14 cellular contexts compared by ENCODE assay signal in the genomic region with DNA sequence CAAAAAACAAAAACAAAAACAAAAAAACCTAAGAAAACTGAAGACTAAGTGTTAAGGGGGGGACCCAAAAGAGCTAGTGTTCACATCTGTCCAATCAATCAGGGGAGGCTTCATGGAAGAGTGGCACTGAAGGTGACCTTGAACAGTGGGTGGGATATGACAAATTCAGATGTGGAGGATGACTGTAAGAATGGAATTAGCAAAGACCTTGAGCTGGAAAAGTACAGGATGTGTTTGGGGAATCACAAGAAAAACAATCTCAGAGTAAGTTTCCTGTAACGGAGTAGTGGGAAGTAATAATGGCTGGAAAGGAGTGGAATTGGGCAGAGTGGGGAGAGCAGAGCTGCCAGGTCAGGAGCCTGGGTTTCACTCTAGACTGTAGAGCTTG. TPM values are rescaled to one million over a fixed set of nuclear protein-coding genes. Genes with fewer than 3 reads are reported as not detected.
DNase-seq lines count a peak whose midpoint lies in the region; ATAC-seq, FAIRE-seq and TF ChIP-seq lines count a peak whose summit lies in the region.
"Had no signal": no experiment of that assay in that cellular context is flagged by ENCODE, and none has a peak within 500 bp of the region (broad histone marks: within the 10 kb centered on the region; RNA-seq: fewer than 3 reads in every experiment).

No MANE protein-coding gene starts in this region.

- peak overlapping the region in 1 of 3 experiments; percentile 62; a peak in 1 of 6 replicates for H3K4me3 ChIP-seq in HepG2 (replicated peaks in 1 of 3; ENCODE audit: insufficient read depth in 1 of 3, low read depth in 2 of 3, low read length in 3 of 3)
- no peak overlapping the region for H3K4me3 ChIP-seq in right lobe of liver
- no peak overlapping the region for H3K4me3 ChIP-seq in mammary epithelial cell (replicated peaks in 1 of 3; ENCODE audit: insufficient read depth in 1 of 3, low read depth in 2 of 3, low read length in 3 of 3)
- H3K4me3 ChIP-seq in urinary bladder (ENCODE audit: low read depth, low read length): no peak overlapping the region
- H3K4me3 ChIP-seq: SJSA1 had no signal

- BruUV-seq in HepG2 (replicated peaks; lab: Mats Ljungman, UMichigan): no TSS peak
- no TSS peak for BruUV-seq in mammary epithelial cell (replicated peaks; lab: Mats Ljungman, UMichigan)

- DNase-seq in HepG2 (ENCODE audit: low spot score) (peak; percentile 61), right lobe of liver (no peak), mammary epithelial cell (no peak), C1 segment of cervical spinal cord (lab: John Stamatoyannopoulos, UW) (no peak), mesenteric fat pad (ENCODE audit: low spot score) (no peak)
- DNase-seq: aorta, DMS153, kidney glomerular epithelial cell, NCI-H1930 had no signal

- TF ChIP-seq RAD21 in HepG2 (CRISPR knock-in tag; IDR thresholded peaks at IDR 0.05): no peak

- dilution Hi-C loops in mammary epithelial cell (cut with HindIII; ENCODE audit: low sequenced_read_pairs): loop anchor here (5.0 kb wide), 3 partner anchors 35 to 120 kb away; no protein-coding TSS in a partner anchor

- no peak for FAIRE-seq in HepG2 (lab: Jason Lieb, UNC)

- intact Hi-C loops in HepG2 (cut with micrococcal nuclease; ENCODE audit: unreplicated experiment) (no loop called here), right lobe of liver (cut with DNase I) (no loop called here), mammary epithelial cell (cut with micrococcal nuclease) (no loop called here)

- H4K20me1 ChIP-seq in HepG2 (ENCODE audit: insufficient read depth, low read length) (peaks cover 15% of the 10 kb centered on the region), mammary epithelial cell (ENCODE audit: insufficient read depth, low read length) (no peaks in the 10 kb centered on the region)

- in situ Hi-C loops in HepG2 (cut with HindIII; ENCODE audit: extremely low pct_ligation_motif_present, low pct_unique_long_range_greater_than_20kb): no loop called here
- in situ Hi-C loops in mammary epithelial cell (cut with MboI; ENCODE audit: low sequenced_read_pairs in 2 of 2): loop anchor here (5.0 kb wide), 1 partner anchor 65 kb away; no protein-coding TSS in a partner anchor

- TF ChIP-seq POLR2A in HepG2 (IDR thresholded peaks at IDR 0.05; ENCODE audit: insufficient read depth in 1 of 2, low read depth in 2 of 2, low read length in 2 of 2) (no peak), right lobe of liver (IDR thresholded peaks at IDR 0.05) (no peak)

- no peak overlapping the region for H2AFZ ChIP-seq in HepG2 (ENCODE audit: low read length)
- H2AFZ ChIP-seq in mammary epithelial cell (ENCODE audit: low read depth, low read length): no peak overlapping the region

- peak overlapping the region; percentile 65 to 81 (median 70) for H3K27ac Mint-ChIP-seq in nephron

- H3K36me3 Mint-ChIP-seq in nephron (ENCODE audit: low read depth): no peaks in the 10 kb centered on the region

- H3K9me3 ChIP-seq in HepG2 (ENCODE audit: low read length) (no peaks in the 10 kb centered on the region), right lobe of liver (no peaks in the 10 kb centered on the region), mammary epithelial cell (replicated peaks; ENCODE audit: insufficient read depth, low read length) (no peaks in the 10 kb centered on the region)
- H3K9me3 ChIP-seq: SJSA1 had no signal

- POLR2A ChIA-PET in HepG2 (lab: Yijun Ruan, JAX): interaction anchor here (0.9 to 16.9 kb wide), 5 partner anchors 10 to 53 kb away, joined by 3 to 414 read pairs (median 8); partner anchors contain the start of gene MDC1

- CTCF ChIA-PET in HepG2 (lab: Yijun Ruan, JAX; ENCODE audit: low intra/inter-chr PET ratio, low total read pairs) (no interaction called here), mammary epithelial cell (lab: Charles Lee; ENCODE audit: low non-redundant PET) (no interaction called here)

- H3K27me3 ChIP-seq in HepG2 (ENCODE audit: control insufficient read depth in 1 of 2, insufficient read depth in 2 of 2, low read length in 2 of 2): no peaks in the 10 kb centered on the region; a peak in 1 of 5 replicates
- H3K27me3 ChIP-seq in right lobe of liver: no peaks in the 10 kb centered on the region
- H3K27me3 ChIP-seq in mammary epithelial cell (ENCODE audit: insufficient read depth, low read length): no peaks in the 10 kb centered on the region
- H3K27me3 ChIP-seq: SJSA1 had no signal

- TF ChIP-seq EP300 in HepG2 (IDR thresholded peaks at IDR 0.05; ENCODE audit: low read depth in 2 of 2, low read length in 2 of 2) (peak in 1 of 2 experiments; percentile 63; a peak in 1 of 4 replicates), HepG2 (CRISPR knock-in tag; IDR thresholded peaks at IDR 0.05; ENCODE audit: borderline replicate concordance) (no peak)

- H3K4me3 Mint-ChIP-seq in nephron: peak overlapping the region in 1 of 3 experiments; percentile 16

- H3K79me2 ChIP-seq in HepG2 (ENCODE audit: insufficient read depth, low read length): peaks cover 15% of the 10 kb centered on the region
- peaks cover 16% of the 10 kb centered on the region for H3K79me2 ChIP-seq in mammary epithelial cell (ENCODE audit: insufficient read depth, low read length)

- H3K4me1 Mint-ChIP-seq in nephron: peaks cover 48% of the 10 kb centered on the region

- H3K4me2 ChIP-seq in HepG2 (ENCODE audit: low read depth, low read length) (peak overlapping the region; percentile 92), mammary epithelial cell (ENCODE audit: insufficient read depth, low read depth, low read length) (no peak overlapping the region)
- H3K4me2 ChIP-seq: KMS-11 had no signal

- H3K9me3 Mint-ChIP-seq in nephron: no peaks in the 10 kb centered on the region

- H3K36me3 ChIP-seq in HepG2 (replicated peaks in 1 of 2; ENCODE audit: control insufficient read depth in 1 of 2, insufficient read depth in 2 of 2, low read length in 2 of 2): no peaks in the 10 kb centered on the region; a peak in 1 of 5 replicates
- H3K36me3 ChIP-seq in right lobe of liver: no peaks in the 10 kb centered on the region
- H3K36me3 ChIP-seq in mammary epithelial cell (ENCODE audit: insufficient read depth, low read length): peaks cover 2% of the 10 kb centered on the region
- H3K36me3 ChIP-seq in urinary bladder (ENCODE audit: insufficient read depth): no peaks in the 10 kb centered on the region

- H3K9ac ChIP-seq in HepG2 (ENCODE audit: insufficient read depth, low read depth, low read length) (peak overlapping the region; percentile 66; the same call in 1 of the 2 replicates), mammary epithelial cell (ENCODE audit: insufficient read depth, low read length) (no peak overlapping the region)
- H3K9ac ChIP-seq: KMS-11 had no signal

- ATAC-seq in HepG2 (no peak), right lobe of liver (no peak), GM21619 (IDR thresholded peaks at IDR 0.05; ENCODE audit: unreplicated experiment) (no peak)

- TF ChIP-seq CTCF in HepG2 (CRISPR knock-in tag; IDR thresholded peaks at IDR 0.05) (no peak), right lobe of liver (IDR thresholded peaks at IDR 0.05) (no peak), mammary epithelial cell (conservative IDR thresholded peaks at IDR 0.05 in 1 of 2, IDR thresholded peaks at IDR 0.05 in 1 of 2; ENCODE audit: extremely low read depth in 1 of 2, insufficient read depth in 1 of 2, low read depth in 1 of 2, low read length in 2 of 2) (no peak), nephron (IDR thresholded peaks at IDR 0.05; ENCODE audit: unreplicated experiment in 3 of 3) (no peak)

- H3K4me1 ChIP-seq in HepG2 (ENCODE audit: insufficient read depth, low read length): peaks cover 79% of the 10 kb centered on the region
- H3K4me1 ChIP-seq in right lobe of liver: peaks cover 0 to 20% (median 9%) of the 10 kb centered on the region in 4 donors
- peaks cover 55% of the 10 kb centered on the region for H3K4me1 ChIP-seq in mammary epithelial cell (ENCODE audit: insufficient read depth, low read length)
- H3K4me1 ChIP-seq in urinary bladder (ENCODE audit: insufficient read depth): no peaks in the 10 kb centered on the region

- no peaks in the 10 kb centered on the region for H3K27me3 Mint-ChIP-seq in nephron (ENCODE audit: low read depth)

- WGBS in HepG2 (ENCODE audit: low lambda C conversion rate): 71% methylated on average over 1 of the region's 1 CpG
- 89% methylated on average over 1 of the region's 1 CpG for WGBS in right lobe of liver (ENCODE audit: insufficient coverage, low coverage, low lambda C conversion rate, missing lambda C conversion rate)
- WGBS in mammary epithelial cell (ENCODE audit: low coverage, missing lambda C conversion rate): 92% methylated on average over 1 of the region's 1 CpG
- 87% methylated on average over 1 of the region's 1 CpG for WGBS in urinary bladder

- H3K27ac ChIP-seq in HepG2 (ENCODE audit: extremely low read length, insufficient read depth, low read length) (peak overlapping the region; percentile 76), right lobe of liver (no peak overlapping the region), mammary epithelial cell (ENCODE audit: insufficient read depth, low read depth, low read length) (peak overlapping the region; percentile 97), urinary bladder (ENCODE audit: low read depth) (peak overlapping the region; percentile 14)
- H3K27ac ChIP-seq: KMS-11 had no signal

RNA-seq across cellular contexts. Expression of gene IER3, which starts 2.9 kb away (rescaled TPM):
- total RNA-seq in HepG2 (2016; rRNA removed; fragmentation: Illumina TruSeq; extraction: Trizol) (28.7 and 51.1 TPM in 2 replicates), right lobe of liver (10 to 100 TPM in 3 of 6 experiments, 1 to 10 TPM in 3; 2.8 to 72.3 (median 24.5) TPM), mammary epithelial cell (100 to 1,000 TPM in 1 of 2 donors, 10 to 100 TPM in 1; 68.8 to 390 TPM), urinary bladder (4.8 TPM), mesenteric fat pad (146 TPM)
- total RNA-seq in HepG2 (2016; cell fraction: cytosol; rRNA removed; fragmentation: Illumina TruSeq; extraction: Trizol; ENCODE audit: low read depth): 83.5 and 89.8 TPM in 2 replicates
- total RNA-seq in HepG2 (2016; cell fraction: insoluble cytoplasmic fraction; rRNA removed; fragmentation: Illumina TruSeq; extraction: Trizol): 25.7 and 52.1 TPM in 2 replicates
- 91.3 and 101 TPM in 2 replicates for total RNA-seq in HepG2 (2016; cell fraction: membrane; rRNA removed; fragmentation: Illumina TruSeq; extraction: Trizol)
- total RNA-seq in HepG2 (2016; cell fraction: nucleus; rRNA removed; fragmentation: Illumina TruSeq; extraction: Trizol): 33.1 and 34.2 TPM in 2 replicates
- polyA plus RNA-seq in HepG2 (2011; rRNA removed) (131 and 151 TPM in 2 replicates), mammary epithelial cell (121 TPM), urinary bladder (71.9 TPM)
- 117 TPM in 2 replicates for polyA plus RNA-seq in HepG2 (2011; cell fraction: cytosol; rRNA removed)
- polyA plus RNA-seq in HepG2 (2011; cell fraction: nucleus; rRNA removed): 111 and 130 TPM in 2 replicates
- 130 and 313 TPM in 2 replicates for polyA plus RNA-seq in HepG2 (2012)
- 21.8 and 24.4 TPM in 2 replicates for polyA plus RNA-seq in HepG2 (2016; cell fraction: cytosol; fragmentation: Illumina TruSeq; extraction: Trizol; ENCODE audit: low read depth)
- 28.6 and 30.4 TPM in 2 replicates for polyA plus RNA-seq in HepG2 (2016; cell fraction: insoluble cytoplasmic fraction; fragmentation: Illumina TruSeq; extraction: Trizol; ENCODE audit: low read depth)
- 23.7 and 25.1 TPM in 2 replicates for polyA plus RNA-seq in HepG2 (2016; cell fraction: membrane; fragmentation: Illumina TruSeq; extraction: Trizol; ENCODE audit: low read depth)
- polyA plus RNA-seq in HepG2 (2016; cell fraction: nucleus; fragmentation: Illumina TruSeq; extraction: Trizol; ENCODE audit: insufficient read depth, low read depth): 72.1 and 79.6 TPM in 2 replicates
- polyA minus RNA-seq in HepG2 (2011; rRNA and poly(A)+ RNA removed; ENCODE audit: low replicate concordance): 19.0 and 307 TPM in 2 replicates
- 213 and 378 TPM in 2 replicates for polyA minus RNA-seq in HepG2 (2011; cell fraction: cytosol; rRNA and poly(A)+ RNA removed)
- polyA minus RNA-seq in HepG2 (2011; cell fraction: nucleus; rRNA and poly(A)+ RNA removed): 95.2 and 99.7 TPM in 2 replicates
- 81.4 TPM for polyA minus RNA-seq in mammary epithelial cell

RNA-seq across cellular contexts. Expression of gene FLOT1, which starts 4.8 kb away (rescaled TPM):
- total RNA-seq in HepG2 (2016; rRNA removed; fragmentation: Illumina TruSeq; extraction: Trizol): 77.8 and 82.3 TPM in 2 replicates
- total RNA-seq in HepG2 (2016; cell fraction: cytosol; rRNA removed; fragmentation: Illumina TruSeq; extraction: Trizol; ENCODE audit: low read depth): 113 and 115 TPM in 2 replicates
- 72.3 and 79.6 TPM in 2 replicates for total RNA-seq in HepG2 (2016; cell fraction: insoluble cytoplasmic fraction; rRNA removed; fragmentation: Illumina TruSeq; extraction: Trizol)
- total RNA-seq in HepG2 (2016; cell fraction: membrane; rRNA removed; fragmentation: Illumina TruSeq; extraction: Trizol): 145 and 152 TPM in 2 replicates
- total RNA-seq in HepG2 (2016; cell fraction: nucleus; rRNA removed; fragmentation: Illumina TruSeq; extraction: Trizol): 43.2 and 49.0 TPM in 2 replicates
- polyA plus RNA-seq in HepG2 (2011; rRNA removed): 130 and 150 TPM in 2 replicates
- 126 and 128 TPM in 2 replicates for polyA plus RNA-seq in HepG2 (2011; cell fraction: cytosol; rRNA removed)
- 139 and 173 TPM in 2 replicates for polyA plus RNA-seq in HepG2 (2011; cell fraction: nucleus; rRNA removed)
- polyA plus RNA-seq in HepG2 (2012): 119 and 142 TPM in 2 replicates
- 217 and 220 TPM in 2 replicates for polyA plus RNA-seq in HepG2 (2016; cell fraction: cytosol; fragmentation: Illumina TruSeq; extraction: Trizol; ENCODE audit: low read depth)
- 116 and 125 TPM in 2 replicates for polyA plus RNA-seq in HepG2 (2016; cell fraction: insoluble cytoplasmic fraction; fragmentation: Illumina TruSeq; extraction: Trizol; ENCODE audit: low read depth)
- 219 and 220 TPM in 2 replicates for polyA plus RNA-seq in HepG2 (2016; cell fraction: membrane; fragmentation: Illumina TruSeq; extraction: Trizol; ENCODE audit: low read depth)
- 146 and 154 TPM in 2 replicates for polyA plus RNA-seq in HepG2 (2016; cell fraction: nucleus; fragmentation: Illumina TruSeq; extraction: Trizol; ENCODE audit: insufficient read depth, low read depth)
- 102 and 133 TPM in 2 replicates for polyA minus RNA-seq in HepG2 (2011; rRNA and poly(A)+ RNA removed; ENCODE audit: low replicate concordance)
- polyA minus RNA-seq in HepG2 (2011; cell fraction: cytosol; rRNA and poly(A)+ RNA removed): 49.8 and 51.9 TPM in 2 replicates
- polyA minus RNA-seq in HepG2 (2011; cell fraction: nucleus; rRNA and poly(A)+ RNA removed): 34.5 and 57.3 TPM in 2 replicates
- 10 to 100 TPM; 37.1 to 92.2 (median 73.5) TPM for total RNA-seq in right lobe of liver
- 10 to 100 TPM; 53.9 to 57.5 TPM for total RNA-seq in mammary epithelial cell
- polyA plus RNA-seq in mammary epithelial cell: 63.7 TPM
- polyA minus RNA-seq in mammary epithelial cell: 47.4 TPM
- 40.0 TPM for total RNA-seq in urinary bladder
- 298 TPM for polyA plus RNA-seq in urinary bladder
- total RNA-seq in mesenteric fat pad: 190 TPM

RNA-seq across cellular contexts. Expression of gene TUBB, which starts 27.1 kb away (rescaled TPM):
- total RNA-seq in HepG2 (2016; rRNA removed; fragmentation: Illumina TruSeq; extraction: Trizol) (911 and 1,275 TPM in 2 replicates), right lobe of liver (100 to 1,000 TPM; 150 to 268 (median 241) TPM), mammary epithelial cell (100 to 1,000 TPM; 400 to 787 TPM), urinary bladder (376 TPM), mesenteric fat pad (452 TPM)
- 241 and 250 TPM in 2 replicates for total RNA-seq in HepG2 (2016; cell fraction: cytosol; rRNA removed; fragmentation: Illumina TruSeq; extraction: Trizol; ENCODE audit: low read depth)
- total RNA-seq in HepG2 (2016; cell fraction: insoluble cytoplasmic fraction; rRNA removed; fragmentation: Illumina TruSeq; extraction: Trizol): 892 and 1,275 TPM in 2 replicates
- total RNA-seq in HepG2 (2016; cell fraction: membrane; rRNA removed; fragmentation: Illumina TruSeq; extraction: Trizol): 542 and 545 TPM in 2 replicates
- 386 and 402 TPM in 2 replicates for total RNA-seq in HepG2 (2016; cell fraction: nucleus; rRNA removed; fragmentation: Illumina TruSeq; extraction: Trizol)
- polyA plus RNA-seq in HepG2 (2011; rRNA removed) (980 and 1,163 TPM in 2 replicates), mammary epithelial cell (1,634 TPM), urinary bladder (332 TPM)
- polyA plus RNA-seq in HepG2 (2011; cell fraction: cytosol; rRNA removed): 853 and 1,099 TPM in 2 replicates
- 241 and 246 TPM in 2 replicates for polyA plus RNA-seq in HepG2 (2011; cell fraction: nucleus; rRNA removed)
- polyA plus RNA-seq in HepG2 (2012): 478 and 597 TPM in 2 replicates
- 300 and 321 TPM in 2 replicates for polyA plus RNA-seq in HepG2 (2016; cell fraction: cytosol; fragmentation: Illumina TruSeq; extraction: Trizol; ENCODE audit: low read depth)
- polyA plus RNA-seq in HepG2 (2016; cell fraction: insoluble cytoplasmic fraction; fragmentation: Illumina TruSeq; extraction: Trizol; ENCODE audit: low read depth): 2,019 and 2,085 TPM in 2 replicates
- polyA plus RNA-seq in HepG2 (2016; cell fraction: membrane; fragmentation: Illumina TruSeq; extraction: Trizol; ENCODE audit: low read depth): 586 and 657 TPM in 2 replicates
- polyA plus RNA-seq in HepG2 (2016; cell fraction: nucleus; fragmentation: Illumina TruSeq; extraction: Trizol; ENCODE audit: insufficient read depth, low read depth): 686 and 716 TPM in 2 replicates
- 1,833 and 2,373 TPM in 2 replicates for polyA minus RNA-seq in HepG2 (2011; rRNA and poly(A)+ RNA removed; ENCODE audit: low replicate concordance)
- polyA minus RNA-seq in HepG2 (2011; cell fraction: cytosol; rRNA and poly(A)+ RNA removed): 412 and 479 TPM in 2 replicates
- polyA minus RNA-seq in HepG2 (2011; cell fraction: nucleus; rRNA and poly(A)+ RNA removed): 105 and 134 TPM in 2 replicates
- polyA minus RNA-seq in mammary epithelial cell: 1,336 TPM

RNA-seq across cellular contexts. Expression of gene MDC1, which starts 30.2 kb away (rescaled TPM):
- 8.4 and 20.5 TPM in 2 replicates for total RNA-seq in HepG2 (2016; rRNA removed; fragmentation: Illumina TruSeq; extraction: Trizol)
- 2.6 TPM in 2 replicates for total RNA-seq in HepG2 (2016; cell fraction: cytosol; rRNA removed; fragmentation: Illumina TruSeq; extraction: Trizol; ENCODE audit: low read depth)
- 9.0 and 18.7 TPM in 2 replicates for total RNA-seq in HepG2 (2016; cell fraction: insoluble cytoplasmic fraction; rRNA removed; fragmentation: Illumina TruSeq; extraction: Trizol)
- 7.6 TPM in 2 replicates for total RNA-seq in HepG2 (2016; cell fraction: membrane; rRNA removed; fragmentation: Illumina TruSeq; extraction: Trizol)
- total RNA-seq in HepG2 (2016; cell fraction: nucleus; rRNA removed; fragmentation: Illumina TruSeq; extraction: Trizol): 18.3 and 20.9 TPM in 2 replicates
- polyA plus RNA-seq in HepG2 (2011; rRNA removed): 11.7 and 14.0 TPM in 2 replicates
- 4.5 and 6.7 TPM in 2 replicates for polyA plus RNA-seq in HepG2 (2011; cell fraction: cytosol; rRNA removed)
- 39.8 and 42.9 TPM in 2 replicates for polyA plus RNA-seq in HepG2 (2011; cell fraction: nucleus; rRNA removed)
- 14.2 and 21.0 TPM in 2 replicates for polyA plus RNA-seq in HepG2 (2012)
- 1.2 and 1.3 TPM in 2 replicates for polyA plus RNA-seq in HepG2 (2016; cell fraction: cytosol; fragmentation: Illumina TruSeq; extraction: Trizol; ENCODE audit: low read depth)
- polyA plus RNA-seq in HepG2 (2016; cell fraction: insoluble cytoplasmic fraction; fragmentation: Illumina TruSeq; extraction: Trizol; ENCODE audit: low read depth): 13.9 and 27.7 TPM in 2 replicates
- 2.2 and 3.4 TPM in 2 replicates for polyA plus RNA-seq in HepG2 (2016; cell fraction: membrane; fragmentation: Illumina TruSeq; extraction: Trizol; ENCODE audit: low read depth)
- polyA plus RNA-seq in HepG2 (2016; cell fraction: nucleus; fragmentation: Illumina TruSeq; extraction: Trizol; ENCODE audit: insufficient read depth, low read depth): 66.8 and 94.4 TPM in 2 replicates
- polyA minus RNA-seq in HepG2 (2011; rRNA and poly(A)+ RNA removed; ENCODE audit: low replicate concordance): 16.6 and 29.4 TPM in 2 replicates
- polyA minus RNA-seq in HepG2 (2011; cell fraction: cytosol; rRNA and poly(A)+ RNA removed): 8.0 and 10.3 TPM in 2 replicates
- 7.6 and 9.1 TPM in 2 replicates for polyA minus RNA-seq in HepG2 (2011; cell fraction: nucleus; rRNA and poly(A)+ RNA removed)
- 10 to 100 TPM in 4 of 6 experiments, 1 to 10 TPM in 2; 8.8 to 15.5 (median 12.1) TPM for total RNA-seq in right lobe of liver
- total RNA-seq in mammary epithelial cell: 10 to 100 TPM; 12.8 to 36.7 TPM
- polyA plus RNA-seq in mammary epithelial cell: 10.7 TPM
- 62.3 TPM for polyA minus RNA-seq in mammary epithelial cell
- 9.8 TPM for total RNA-seq in urinary bladder
- 18.3 TPM for polyA plus RNA-seq in urinary bladder
- total RNA-seq in mesenteric fat pad: 19.8 TPM

RNA-seq across cellular contexts. Expression of gene NRM, which starts 56.5 kb away (rescaled TPM):
- total RNA-seq in HepG2 (2016; rRNA removed; fragmentation: Illumina TruSeq; extraction: Trizol): 7.4 and 16.0 TPM in 2 replicates
- total RNA-seq in HepG2 (2016; cell fraction: cytosol; rRNA removed; fragmentation: Illumina TruSeq; extraction: Trizol; ENCODE audit: low read depth): 6.4 and 6.8 TPM in 2 replicates
- total RNA-seq in HepG2 (2016; cell fraction: insoluble cytoplasmic fraction; rRNA removed; fragmentation: Illumina TruSeq; extraction: Trizol): 7.0 and 15.7 TPM in 2 replicates
- 11.0 and 11.6 TPM in 2 replicates for total RNA-seq in HepG2 (2016; cell fraction: membrane; rRNA removed; fragmentation: Illumina TruSeq; extraction: Trizol)
- 13.6 and 15.9 TPM in 2 replicates for total RNA-seq in HepG2 (2016; cell fraction: nucleus; rRNA removed; fragmentation: Illumina TruSeq; extraction: Trizol)
- 12.5 TPM in 2 replicates for polyA plus RNA-seq in HepG2 (2011; rRNA removed)
- polyA plus RNA-seq in HepG2 (2011; cell fraction: cytosol; rRNA removed): 10.6 and 14.5 TPM in 2 replicates
- polyA plus RNA-seq in HepG2 (2011; cell fraction: nucleus; rRNA removed): 11.7 and 12.5 TPM in 2 replicates
- 11.9 and 19.8 TPM in 2 replicates for polyA plus RNA-seq in HepG2 (2012)
- polyA plus RNA-seq in HepG2 (2016; cell fraction: cytosol; fragmentation: Illumina TruSeq; extraction: Trizol; ENCODE audit: low read depth): 16.1 and 17.3 TPM in 2 replicates
- polyA plus RNA-seq in HepG2 (2016; cell fraction: insoluble cytoplasmic fraction; fragmentation: Illumina TruSeq; extraction: Trizol; ENCODE audit: low read depth): 19.1 and 23.6 TPM in 2 replicates
- 27.9 and 29.1 TPM in 2 replicates for polyA plus RNA-seq in HepG2 (2016; cell fraction: membrane; fragmentation: Illumina TruSeq; extraction: Trizol; ENCODE audit: low read depth)
- 46.7 and 53.9 TPM in 2 replicates for polyA plus RNA-seq in HepG2 (2016; cell fraction: nucleus; fragmentation: Illumina TruSeq; extraction: Trizol; ENCODE audit: insufficient read depth, low read depth)
- polyA minus RNA-seq in HepG2 (2011; rRNA and poly(A)+ RNA removed; ENCODE audit: low replicate concordance): 28.0 and 30.7 TPM in 2 replicates
- polyA minus RNA-seq in HepG2 (2011; cell fraction: cytosol; rRNA and poly(A)+ RNA removed): 9.8 and 11.5 TPM in 2 replicates
- 3.3 and 4.5 TPM in 2 replicates for polyA minus RNA-seq in HepG2 (2011; cell fraction: nucleus; rRNA and poly(A)+ RNA removed)
- total RNA-seq in right lobe of liver: 1 to 10 TPM; 1.2 to 2.7 (median 1.9) TPM
- 10 to 100 TPM in 1 of 2 donors, 1 to 10 TPM in 1; 2.3 to 13.2 TPM for total RNA-seq in mammary epithelial cell
- 26.2 TPM for polyA plus RNA-seq in mammary epithelial cell
- polyA minus RNA-seq in mammary epithelial cell: 25.5 TPM
- total RNA-seq in urinary bladder: 7.0 TPM
- 20.3 TPM for polyA plus RNA-seq in urinary bladder
- 7.3 TPM for total RNA-seq in mesenteric fat pad

Comparison
In these comparisons a context has a peak if more than half of its experiments do, and no peak if none do; other contexts are left out.
1. H3K27ac ChIP-seq: peak in HepG2 (single experiment), mammary epithelial cell (single experiment) and urinary bladder (single experiment); none in right lobe of liver (0 of 3).